8 cellular contexts compared by ENCODE assay signal in genomic region chr12:89707992-89708792, GRCh38. TPM values are rescaled to one million over a fixed set of nuclear protein-coding genes. Genes with fewer than 3 reads are reported as not detected.
A peak's percentile ranks its signal among the peaks of the same experiment; 100 is the strongest.
DNase-seq lines count a peak whose midpoint lies in the region; ATAC-seq, FAIRE-seq and TF ChIP-seq lines count a peak whose summit lies in the region.

No MANE protein-coding gene starts in this region.

- no peaks in the 10 kb centered on the region for H3K27me3 ChIP-seq in bronchial epithelial cell (ENCODE audit: control insufficient read depth, insufficient read depth, low read length)

- FAIRE-seq in GM12892 (lab: Jason Lieb, UNC): no peak
- FAIRE-seq in bronchial epithelial cell (lab: Jason Lieb, UNC): no peak

- no peak for TF ChIP-seq CTCF in bronchial epithelial cell (IDR thresholded peaks at IDR 0.05; ENCODE audit: insufficient read depth, low read length, severe bottlenecking)

- peak; percentile 18 for DNase-seq in GM12892 (ENCODE audit: insufficient read length)
- peak in 4 of 5 experiments; percentile 15 to 51 (median 24) for DNase-seq in T-helper 2 cell
- no peak for DNase-seq in bronchial epithelial cell (ENCODE audit: low read depth)
- DNase-seq in kidney tubule cell (ENCODE audit: low spot score): peak; percentile 41
- peak; percentile 15 to 25 for DNase-seq in stimulated activated CD4-positive, alpha-beta T cell treated with anti-CD3 and anti-CD28 coated beads, Interleukin-2, amount 100 ng/mL, for 48 hours
- DNase-seq in NCI-H1694 (lab: John Stamatoyannopoulos, UW): no peak

- no peaks in the 10 kb centered on the region for H3K36me3 ChIP-seq in bronchial epithelial cell (ENCODE audit: control insufficient read depth, insufficient read depth, low read length)

- peak; percentile 0 for ATAC-seq in HG03139 (IDR thresholded peaks at IDR 0.05; ENCODE audit: unreplicated experiment)
- ATAC-seq in HG02763 (IDR thresholded peaks at IDR 0.05; ENCODE audit: unreplicated experiment): no peak

- H3K4me3 ChIP-seq in bronchial epithelial cell (ENCODE audit: low read depth, low read length): peak overlapping the region; percentile 92

- TF ChIP-seq POLR2A in GM12892 (IDR thresholded peaks at IDR 0.05; ENCODE audit: low read depth, low read length): no peak

RNA-seq across cellular contexts. Expression of gene ATP2B1, which starts 0.4 kb away (rescaled TPM):
- polyA plus RNA-seq in GM12892 (2012; ENCODE audit: missing spikeins): 23.3 TPM
- 69.8 and 80.8 TPM in 2 replicates for total RNA-seq in bronchial epithelial cell

Comparison
In these comparisons a context has a peak if more than half of its experiments do, and no peak if none do; other contexts are left out.
1. DNase-seq: peak in GM12892 (single experiment), T-helper 2 cell (4 of 5), kidney tubule cell (single experiment) and stimulated activated CD4-positive, alpha-beta T cell treated with anti-CD3 and anti-CD28 coated beads, Interleukin-2, amount 100 ng/mL, for 48 hours (2 of 2); none in bronchial epithelial cell (single experiment) and NCI-H1694 (single experiment).